In genomic region chr16:10533612-10534011, GRCh38 we compare ENCODE assay signal across 1 cellular context.
TF ChIP-seq lines count a peak whose summit lies in the region.

No MANE protein-coding gene starts in this region.

TF ChIP-seq in K562, 482 proteins besides CTCF, POLR2A, EP300 and RAD21 (continued from another document):
- TF ChIP-seq ARID1B (IDR thresholded peaks at IDR 0.05) (peak; percentile 32), KDM1A (IDR thresholded peaks at IDR 0.05) (peak; percentile 43 to 61; a peak in 3 of 4 replicates)
